Comparison of ENCODE assay signal across 9 cellular contexts in the genomic region with DNA sequence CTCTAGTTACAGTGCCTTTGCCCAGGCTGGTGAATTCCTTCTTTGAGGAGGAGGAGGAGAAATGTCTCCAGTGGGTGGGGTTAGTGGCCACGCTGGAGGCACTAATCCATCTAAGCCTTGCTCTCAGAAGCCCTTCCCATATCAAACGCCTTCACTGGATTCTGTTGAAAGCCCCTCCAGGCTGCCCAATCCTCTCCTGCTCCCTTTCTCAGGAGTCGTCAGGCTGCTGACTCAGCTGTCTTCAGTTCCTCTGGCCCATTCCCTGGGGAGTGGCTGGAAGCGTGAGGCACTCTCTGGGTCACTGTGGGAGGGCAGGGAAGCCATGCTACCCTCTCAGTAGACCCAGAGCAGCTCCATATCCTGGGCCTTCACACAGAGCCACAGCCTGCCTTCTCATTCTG. TPM values are rescaled to one million over a fixed set of nuclear protein-coding genes. Genes with fewer than 3 reads are reported as not detected.
A peak's percentile ranks its signal among the peaks of the same experiment; 100 is the strongest.
DNase-seq lines count a peak whose midpoint lies in the region; ATAC-seq, FAIRE-seq and TF ChIP-seq lines count a peak whose summit lies in the region.
"Had no signal": no experiment of that assay in that cellular context is flagged by ENCODE, and none has a peak within 500 bp of the region (broad histone marks: within the 10 kb centered on the region; RNA-seq: fewer than 3 reads in every experiment).

No MANE protein-coding gene starts in this region.

- intact Hi-C loops in kidney (cut with DNase I): no loop called here

- peak overlapping the region; percentile 96 to 99 (median 98) for H3K4me3 Mint-ChIP-seq in brain
- H3K4me3 Mint-ChIP-seq in activated CD4-positive, alpha-beta memory T cell treated with anti-CD3 and anti-CD28 coated beads, Interleukin-2, amount 10 ng/mL, durations not matched to agents 7 days and 5 days: no peak overlapping the region

- TF ChIP-seq CTCF in brain (conservative IDR thresholded peaks at IDR 0.05) (no peak), kidney (IDR thresholded peaks at IDR 0.05; ENCODE audit: borderline replicate concordance, extremely low read depth, insufficient read depth) (no peak), thoracic aorta (IDR thresholded peaks at IDR 0.05) (no peak)

- no peak for ATAC-seq in thoracic aorta (ENCODE audit: insufficient number of reproducible peaks, low FRiP score, low read depth)

- FAIRE-seq in kidney (lab: Jason Lieb, UNC): no peak

- H3K36me3 ChIP-seq in HUES64 (ENCODE audit: insufficient read depth, low read length) (peaks cover 55% of the 10 kb centered on the region), kidney (ENCODE audit: control insufficient read depth in 1 of 2, insufficient read depth in 2 of 2, low read length in 2 of 2) (peaks cover 41 to 54% of the 10 kb centered on the region in 2 donors), thoracic aorta (peaks cover 52% of the 10 kb centered on the region)

- peaks cover 0 to 4% (median 0%) of the 10 kb centered on the region in 5 experiments for H3K9me3 Mint-ChIP-seq in brain
- H3K9me3 Mint-ChIP-seq in activated CD4-positive, alpha-beta memory T cell treated with anti-CD3 and anti-CD28 coated beads, Interleukin-2, amount 10 ng/mL, durations not matched to agents 7 days and 5 days: no peaks in the 10 kb centered on the region

- POLR2A ChIA-PET in activated CD4-positive, alpha-beta memory T cell treated with anti-CD3 and anti-CD28 coated beads, Interleukin-2, amount 10 ng/mL, durations not matched to agents 7 days and 5 days (lab: Charles Lee): interaction anchor here (5.6 kb wide), 1 partner anchor 9 kb away, joined by 36 read pairs; a partner anchor contains a TSS

- H3K27me3 ChIP-seq in HUES64 (ENCODE audit: insufficient read depth, low read length): no peaks in the 10 kb centered on the region
- H3K27me3 ChIP-seq in thoracic aorta (replicated peaks; ENCODE audit: insufficient read depth): no peaks in the 10 kb centered on the region

- H3K4me3 ChIP-seq in HUES64 (ENCODE audit: low read length) (peak overlapping the region; percentile 97), kidney (ENCODE audit: low read length in 2 of 2) (peak overlapping the region; percentile 84 to 92), thoracic aorta (peak overlapping the region; percentile 98)
- H3K4me3 ChIP-seq: lung had no signal

- H3K9me3 ChIP-seq in HUES64 (ENCODE audit: insufficient read depth, low read depth, low read length): no peaks in the 10 kb centered on the region
- H3K9me3 ChIP-seq in kidney (ENCODE audit: control insufficient read depth in 1 of 2, low read length in 2 of 2): no peaks in the 10 kb centered on the region
- H3K9me3 ChIP-seq in thoracic aorta: no peaks in the 10 kb centered on the region

- H3K27ac ChIP-seq in HUES64 (ENCODE audit: low read depth, low read length) (peak overlapping the region; percentile 98), kidney (ENCODE audit: low read depth in 2 of 2, low read length in 2 of 2) (peak overlapping the region in 1 of 2 donors; percentile 85), thoracic aorta (peak overlapping the region; percentile 74 to 92)

- H3K27ac Mint-ChIP-seq in brain: peak overlapping the region; percentile 94 to 98 (median 97)
- H3K27ac Mint-ChIP-seq in activated CD4-positive, alpha-beta memory T cell treated with anti-CD3 and anti-CD28 coated beads, Interleukin-2, amount 10 ng/mL, durations not matched to agents 7 days and 5 days: no peak overlapping the region

- H3K4me1 Mint-ChIP-seq in brain: peaks cover 39% of the 10 kb centered on the region
- H3K4me1 Mint-ChIP-seq in activated CD4-positive, alpha-beta memory T cell treated with anti-CD3 and anti-CD28 coated beads, Interleukin-2, amount 10 ng/mL, durations not matched to agents 7 days and 5 days: peaks cover 33% of the 10 kb centered on the region

- DNase-seq in kidney (no peak), thoracic aorta (ENCODE audit: low spot score) (no peak), SKM-1 treated with dmso at 0.1 percent for 144 hours (lab: John Stamatoyannopoulos, UW; ENCODE audit: unreplicated experiment) (no peak), SHP77 treated with DMSO at 0.1 percent for 48 hours (lab: John Stamatoyannopoulos, UW) (no peak)
- no peak for DNase-seq in activated CD4-positive, alpha-beta memory T cell treated with anti-CD3 and anti-CD28 coated beads, Interleukin-2, amount 10 ng/mL, durations not matched to agents 7 days and 5 days
- DNase-seq in central memory CD4-positive, alpha-beta T cell: no peak

- H3K4me1 ChIP-seq in HUES64 (ENCODE audit: insufficient read depth, low read length) (peaks cover 16% of the 10 kb centered on the region), kidney (ENCODE audit: control insufficient read depth in 1 of 2, insufficient read depth in 1 of 2, low read depth in 1 of 2, low read length in 2 of 2) (peaks cover 10 to 28% of the 10 kb centered on the region in 2 donors), thoracic aorta (ENCODE audit: control insufficient read depth in 1 of 2, low read depth in 2 of 2) (peaks cover 24 to 30% of the 10 kb centered on the region in 2 donors)

- H3K9ac ChIP-seq in HUES64 (ENCODE audit: low read depth, low read length) (peak overlapping the region; percentile 89), kidney (ENCODE audit: low read length in 2 of 2) (no peak overlapping the region)

- peaks cover 5% of the 10 kb centered on the region for H3K27me3 Mint-ChIP-seq in brain
- no peaks in the 10 kb centered on the region for H3K27me3 Mint-ChIP-seq in activated CD4-positive, alpha-beta memory T cell treated with anti-CD3 and anti-CD28 coated beads, Interleukin-2, amount 10 ng/mL, durations not matched to agents 7 days and 5 days

- CTCF ChIA-PET in activated CD4-positive, alpha-beta memory T cell treated with anti-CD3 and anti-CD28 coated beads, Interleukin-2, amount 10 ng/mL, durations not matched to agents 7 days and 5 days (lab: Charles Lee): interaction anchor here (0.8 kb wide), 1 partner anchor 9 kb away, joined by 3 read pairs; a partner anchor contains a TSS

- 59% methylated on average over 4 of the region's 4 CpGs for WGBS in HUES64

- peaks cover 49% of the 10 kb centered on the region for H3K36me3 Mint-ChIP-seq in brain
- H3K36me3 Mint-ChIP-seq in activated CD4-positive, alpha-beta memory T cell treated with anti-CD3 and anti-CD28 coated beads, Interleukin-2, amount 10 ng/mL, durations not matched to agents 7 days and 5 days (ENCODE audit: low read depth): peaks cover 51% of the 10 kb centered on the region

RNA-seq across cellular contexts. Expression of a gene that starts 2.7 kb away (rescaled TPM):
- 359 TPM for polyA plus RNA-seq in HUES64 (2013, experiment 1 of 2)
- polyA plus RNA-seq in HUES64 (2013, experiment 2 of 2): 332 TPM
- 521 TPM for polyA plus RNA-seq in brain (ENCODE audit: insufficient read depth, low read depth, low replicate concordance)
- total RNA-seq in kidney: 329 TPM
- polyA plus RNA-seq in kidney (ENCODE audit: insufficient read depth, low read depth, low replicate concordance): 353 TPM
- total RNA-seq in thoracic aorta: 100 to 1,000 TPM; 194 to 203 TPM
- total RNA-seq in activated CD4-positive, alpha-beta memory T cell treated with anti-CD3 and anti-CD28 coated beads, Interleukin-2, amount 10 ng/mL, durations not matched to agents 7 days and 5 days: 100 to 1,000 TPM; 206 to 218 TPM

RNA-seq across cellular contexts. Expression of a gene that starts 8.7 kb away (rescaled TPM):
- 32.6 TPM for polyA plus RNA-seq in HUES64 (2013, experiment 1 of 2)
- 24.3 TPM for polyA plus RNA-seq in HUES64 (2013, experiment 2 of 2)
- polyA plus RNA-seq in brain (ENCODE audit: insufficient read depth, low read depth, low replicate concordance) (44.2 TPM), kidney (ENCODE audit: insufficient read depth, low read depth, low replicate concordance) (49.1 TPM)
- total RNA-seq in kidney (69.0 TPM), thoracic aorta (10 to 100 TPM; 50.2 to 62.1 TPM)
- 10 to 100 TPM; 53.7 to 60.1 TPM for total RNA-seq in activated CD4-positive, alpha-beta memory T cell treated with anti-CD3 and anti-CD28 coated beads, Interleukin-2, amount 10 ng/mL, durations not matched to agents 7 days and 5 days

RNA-seq across cellular contexts. Expression of a gene that starts 22.2 kb away (rescaled TPM):
- polyA plus RNA-seq in HUES64 (2013, experiment 1 of 2): 36.7 TPM
- 39.5 TPM for polyA plus RNA-seq in HUES64 (2013, experiment 2 of 2)
- polyA plus RNA-seq in brain (ENCODE audit: insufficient read depth, low read depth, low replicate concordance): 119 TPM
- total RNA-seq in kidney: 57.4 TPM
- 30.3 TPM for polyA plus RNA-seq in kidney (ENCODE audit: insufficient read depth, low read depth, low replicate concordance)
- 100 to 1,000 TPM in 1 of 2 donors, 10 to 100 TPM in 1; 50.5 to 102 TPM for total RNA-seq in thoracic aorta
- 10 to 100 TPM; 33.2 to 40.7 TPM for total RNA-seq in activated CD4-positive, alpha-beta memory T cell treated with anti-CD3 and anti-CD28 coated beads, Interleukin-2, amount 10 ng/mL, durations not matched to agents 7 days and 5 days

RNA-seq across cellular contexts. Expression of a gene that starts 42.2 kb away (rescaled TPM):
- polyA plus RNA-seq in HUES64 (2013, experiment 1 of 2): 30.0 TPM
- polyA plus RNA-seq in HUES64 (2013, experiment 2 of 2): 27.4 TPM
- polyA plus RNA-seq in brain (ENCODE audit: insufficient read depth, low read depth, low replicate concordance) (43.7 TPM), kidney (ENCODE audit: insufficient read depth, low read depth, low replicate concordance) (37.0 TPM)
- total RNA-seq in kidney (36.9 TPM), thoracic aorta (10 to 100 TPM; 38.7 to 39.7 TPM)
- 10 to 100 TPM; 45.9 to 47.8 TPM for total RNA-seq in activated CD4-positive, alpha-beta memory T cell treated with anti-CD3 and anti-CD28 coated beads, Interleukin-2, amount 10 ng/mL, durations not matched to agents 7 days and 5 days

RNA-seq across cellular contexts. Expression of a gene that starts 52.1 kb away (rescaled TPM):
- polyA plus RNA-seq in HUES64 (2013, experiment 1 of 2): 0.25 TPM
- not detected for polyA plus RNA-seq in HUES64 (2013, experiment 2 of 2)
- polyA plus RNA-seq in brain (ENCODE audit: insufficient read depth, low read depth, low replicate concordance) (8.0 TPM), kidney (ENCODE audit: insufficient read depth, low read depth, low replicate concordance) (0.11 TPM)
- total RNA-seq in kidney (0.25 TPM), thoracic aorta (not detected)
- not detected for total RNA-seq in activated CD4-positive, alpha-beta memory T cell treated with anti-CD3 and anti-CD28 coated beads, Interleukin-2, amount 10 ng/mL, durations not matched to agents 7 days and 5 days
